17 cellular contexts compared by ENCODE assay signal in the genomic region with DNA sequence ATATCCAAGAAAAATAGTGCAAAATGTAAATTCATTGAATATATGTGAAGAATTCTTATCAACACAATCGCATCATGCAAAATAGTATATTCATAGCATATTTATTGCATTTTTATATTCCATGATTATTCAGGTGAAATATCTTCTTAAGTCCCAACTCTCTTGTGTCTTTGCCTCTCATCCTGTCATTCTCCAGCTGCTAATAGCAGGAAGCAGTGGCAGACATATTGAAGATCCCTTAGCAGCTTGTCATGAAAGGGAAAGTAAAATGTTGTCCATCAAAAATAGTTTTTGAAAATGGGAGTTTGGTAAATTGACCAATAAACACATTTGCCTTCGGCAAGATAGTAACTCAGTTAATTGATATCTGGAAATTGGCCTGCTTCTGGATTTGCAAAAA.
A peak's percentile ranks its signal among the peaks of the same experiment; 100 is the strongest.
DNase-seq lines count a peak whose midpoint lies in the region; ATAC-seq, FAIRE-seq and TF ChIP-seq lines count a peak whose summit lies in the region.
"Had no signal": no experiment of that assay in that cellular context is flagged by ENCODE, and none has a peak within 500 bp of the region (broad histone marks: within the 10 kb centered on the region; RNA-seq: fewer than 3 reads in every experiment).

No MANE protein-coding gene starts in this region.

- no peak overlapping the region for H3K4ac ChIP-seq in mesenchymal stem cell (ENCODE audit: low read depth in 1 of 2, low read length in 2 of 2)

- peaks cover 46% of the 10 kb centered on the region for H3K4me1 ChIP-seq in A549
- peaks cover 44% of the 10 kb centered on the region for H3K4me1 ChIP-seq in SJSA1 (replicated peaks)
- no peaks in the 10 kb centered on the region for H3K4me1 ChIP-seq in mesenchymal stem cell (ENCODE audit: control insufficient read depth, insufficient read depth, low read depth, low read length)
- H3K4me1 ChIP-seq in endodermal cell (ENCODE audit: control insufficient read depth, insufficient read depth, low read length): no peaks in the 10 kb centered on the region

- H3K4me2 ChIP-seq in A549: no peak overlapping the region
- no peak overlapping the region for H3K4me2 ChIP-seq in mesenchymal stem cell (ENCODE audit: low read length, poor library complexity, severe bottlenecking)

- TF ChIP-seq EP300 in A549 (IDR thresholded peaks at IDR 0.05): no peak

- H3K27me3 Mint-ChIP-seq in HFFc6 (ENCODE audit: insufficient read depth) (no peaks in the 10 kb centered on the region), endodermal cell (ENCODE audit: insufficient read depth) (no peaks in the 10 kb centered on the region)
- H3K27me3 Mint-ChIP-seq: B cell had no signal

- H3K18ac ChIP-seq in mesenchymal stem cell (ENCODE audit: low read depth in 1 of 2, low read length in 2 of 2): no peak overlapping the region

- H3K4me3 Mint-ChIP-seq in HFFc6 (no peak overlapping the region), endodermal cell (no peak overlapping the region)
- H3K4me3 Mint-ChIP-seq: B cell, CD14-positive monocyte had no signal

- H2AK5ac ChIP-seq in mesenchymal stem cell (ENCODE audit: low read length, severe bottlenecking): no peak overlapping the region

- H3K4me3 ChIP-seq in A549: no peak overlapping the region
- H3K4me3 ChIP-seq in SJSA1: no peak overlapping the region
- H3K4me3 ChIP-seq in mesenchymal stem cell (ENCODE audit: insufficient read depth in 1 of 2, low read depth in 1 of 2, low read length in 2 of 2): no peak overlapping the region
- H3K4me3 ChIP-seq in endodermal cell (ENCODE audit: low read length): no peak overlapping the region

- H3K23ac ChIP-seq in mesenchymal stem cell (ENCODE audit: low read length in 2 of 2): no peak overlapping the region

- no peak for TF ChIP-seq RAD21 in A549 (conservative IDR thresholded peaks at IDR 0.05 in 1 of 2, IDR thresholded peaks at IDR 0.05 in 1 of 2)

- no peak for TF ChIP-seq POLR2A in A549 (IDR thresholded peaks at IDR 0.05; ENCODE audit: low read length)

- no peak overlapping the region for H2BK12ac ChIP-seq in mesenchymal stem cell (ENCODE audit: low read length in 2 of 2)

- DNase-seq in A549 (ENCODE audit: low read depth in 1 of 2, low spot score in 1 of 2) (no peak), HFFc6 (no peak), SJSA1 (ENCODE audit: low read depth in 1 of 2, low spot score in 2 of 2) (no peak), mesenchymal stem cell (no peak), endodermal cell (no peak), pons (ENCODE audit: low spot score) (no peak)
- DNase-seq: Kasumi-1, NCI-H1092, NCI-H1436, NCI-H187 treated with DMSO at 0.1 percent for 48 hours, NCI-H748 treated with DMSO at 0.1 percent for 48 hours had no signal

- no peak overlapping the region for H4K91ac ChIP-seq in mesenchymal stem cell (ENCODE audit: low read length)

- H3K4me1 Mint-ChIP-seq in HFFc6 (ENCODE audit: low read depth): peaks cover 64% of the 10 kb centered on the region
- H3K4me1 Mint-ChIP-seq in endodermal cell: peaks cover 8% of the 10 kb centered on the region
- H3K4me1 Mint-ChIP-seq: B cell, CD14-positive monocyte had no signal

- TF ChIP-seq CTCF in A549 (IDR thresholded peaks at IDR 0.05): no peak
- TF ChIP-seq CTCF in HFFc6 (IDR thresholded peaks at IDR 0.05): no peak
- no peak for TF ChIP-seq CTCF in endodermal cell (conservative IDR thresholded peaks at IDR 0.05)

- no peaks in the 10 kb centered on the region for H3K79me1 ChIP-seq in mesenchymal stem cell (replicated peaks; ENCODE audit: low read length, poor library complexity, severe bottlenecking)

- H3K14ac ChIP-seq in mesenchymal stem cell (ENCODE audit: low read length in 2 of 2): no peak overlapping the region

- H3K9ac ChIP-seq in mesenchymal stem cell (ENCODE audit: low read length): peak overlapping the region; percentile 65
- no peak overlapping the region for H3K9ac ChIP-seq in endodermal cell (ENCODE audit: extremely low read depth, low read length, poor library complexity, severe bottlenecking)

- no peaks in the 10 kb centered on the region for H3K9me3 ChIP-seq in A549
- no peaks in the 10 kb centered on the region for H3K9me3 ChIP-seq in SJSA1 (replicated peaks)
- no peaks in the 10 kb centered on the region for H3K9me3 ChIP-seq in mesenchymal stem cell (ENCODE audit: control insufficient read depth, low read length)
- no peaks in the 10 kb centered on the region for H3K9me3 ChIP-seq in endodermal cell (ENCODE audit: control insufficient read depth, low read length)

- H3K36me3 Mint-ChIP-seq in HFFc6 (ENCODE audit: low read depth): peaks cover 13% of the 10 kb centered on the region
- H3K36me3 Mint-ChIP-seq in endodermal cell (ENCODE audit: low read depth): no peaks in the 10 kb centered on the region
- H3K36me3 Mint-ChIP-seq: CD14-positive monocyte had no signal

- H3K27me3 ChIP-seq in SJSA1 (replicated peaks) (no peaks in the 10 kb centered on the region), mesenchymal stem cell (ENCODE audit: control insufficient read depth in 1 of 2, insufficient read depth in 1 of 2, low read length in 2 of 2) (no peaks in the 10 kb centered on the region), endodermal cell (ENCODE audit: control insufficient read depth, insufficient read depth, low read length, poor library complexity, severe bottlenecking) (no peaks in the 10 kb centered on the region)

- CTCF ChIA-PET in A549 (lab: Yijun Ruan, JAX): interaction anchor here (0.7 to 1.2 kb wide), 2 partner anchors 47 to 181 kb away, joined by 3 read pairs; no protein-coding TSS in a partner anchor

- H3K27ac ChIP-seq in A549 (peak overlapping the region; percentile 81 to 84; a peak in 5 of 6 replicates), SJSA1 (peak overlapping the region; percentile 67; the same call in 1 of the 2 replicates), mesenchymal stem cell (ENCODE audit: low read length, poor library complexity, severe bottlenecking) (no peak overlapping the region), endodermal cell (ENCODE audit: low read depth, low read length) (no peak overlapping the region)

- POLR2A ChIA-PET in A549 (lab: Yijun Ruan, JAX): no interaction called here

- WGBS in A549 (ENCODE audit: missing lambda C conversion rate): 60% methylated on average over 2 of the region's 2 CpGs
- WGBS in mesenchymal stem cell: 100% methylated on average over 1 of the region's 2 CpGs
- WGBS in endodermal cell (ENCODE audit: insufficient coverage in 1 of 2, insufficient read length in 1 of 2), 2 experiments: 96 to 100% methylated on average over 1 of the region's 2 CpGs

- H2AFZ ChIP-seq in mesenchymal stem cell (ENCODE audit: low read depth, low read length): no peak overlapping the region

- H2BK5ac ChIP-seq in mesenchymal stem cell (ENCODE audit: low read depth, low read length, poor library complexity, severe bottlenecking): no peak overlapping the region

- peak overlapping the region; percentile 86 for H3K27ac Mint-ChIP-seq in HFFc6
- no peak overlapping the region for H3K27ac Mint-ChIP-seq in endodermal cell
- H3K27ac Mint-ChIP-seq: B cell had no signal

- no peak for FAIRE-seq in A549 (lab: Jason Lieb, UNC)
- FAIRE-seq: G401.6, GM19239, H1 had no signal

- ATAC-seq in A549: no peak
- no peak for ATAC-seq in GM18511 (IDR thresholded peaks at IDR 0.05; ENCODE audit: unreplicated experiment)

- H3K9me3 Mint-ChIP-seq in HFFc6 (peaks cover 9% of the 10 kb centered on the region), endodermal cell (peaks cover 6% of the 10 kb centered on the region)

- no peak overlapping the region for H2BK120ac ChIP-seq in mesenchymal stem cell (ENCODE audit: low read depth, low read length)

- H4K8ac ChIP-seq in mesenchymal stem cell (ENCODE audit: low read length): no peak overlapping the region

- no peak overlapping the region for H2BK15ac ChIP-seq in mesenchymal stem cell (ENCODE audit: low read depth, poor library complexity, severe bottlenecking)

- H3K36me3 ChIP-seq in SJSA1: no peaks in the 10 kb centered on the region
- H3K36me3 ChIP-seq in mesenchymal stem cell (ENCODE audit: control insufficient read depth in 1 of 2, insufficient read depth in 2 of 2, low read depth in 1 of 2, low read length in 2 of 2): no peaks in the 10 kb centered on the region
- H3K36me3 ChIP-seq in endodermal cell (ENCODE audit: control insufficient read depth, insufficient read depth, low read length): no peaks in the 10 kb centered on the region

TF ChIP-seq in A549, 52 proteins besides CTCF, POLR2A, EP300 and RAD21:
- no peak for TF ChIP-seq FOXS1 (CRISPR knock-in tag; IDR thresholded peaks at IDR 0.05)
- TF ChIP-seq, protein P1, sequence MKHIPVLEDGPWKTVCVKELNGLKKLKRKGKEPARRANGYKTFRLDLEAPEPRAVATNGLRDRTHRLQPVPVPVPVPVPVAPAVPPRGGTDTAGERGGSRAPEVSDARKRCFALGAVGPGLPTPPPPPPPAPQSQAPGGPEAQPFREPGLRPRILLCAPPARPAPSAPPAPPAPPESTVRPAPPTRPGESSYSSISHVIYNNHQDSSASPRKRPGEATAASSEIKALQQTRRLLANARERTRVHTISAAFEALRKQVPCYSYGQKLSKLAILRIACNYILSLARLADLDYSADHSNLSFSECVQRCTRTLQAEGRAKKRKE (CRISPR knock-in tag; IDR thresholded peaks at IDR 0.05; ENCODE audit: low read depth): no peak
- TF ChIP-seq, protein P2, sequence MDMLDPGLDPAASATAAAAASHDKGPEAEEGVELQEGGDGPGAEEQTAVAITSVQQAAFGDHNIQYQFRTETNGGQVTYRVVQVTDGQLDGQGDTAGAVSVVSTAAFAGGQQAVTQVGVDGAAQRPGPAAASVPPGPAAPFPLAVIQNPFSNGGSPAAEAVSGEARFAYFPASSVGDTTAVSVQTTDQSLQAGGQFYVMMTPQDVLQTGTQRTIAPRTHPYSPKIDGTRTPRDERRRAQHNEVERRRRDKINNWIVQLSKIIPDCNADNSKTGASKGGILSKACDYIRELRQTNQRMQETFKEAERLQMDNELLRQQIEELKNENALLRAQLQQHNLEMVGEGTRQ (IDR thresholded peaks at IDR 0.05): no peak
- no peak for TF ChIP-seq NR3C1 (IDR thresholded peaks at IDR 0.05)
- TF ChIP-seq FOSB (CRISPR knock-in tag; IDR thresholded peaks at IDR 0.05): no peak
- no peak for TF ChIP-seq KDM1A (IDR thresholded peaks at IDR 0.05; ENCODE audit: low read depth)
- no peak for TF ChIP-seq PHF8 (IDR thresholded peaks at IDR 0.05; ENCODE audit: borderline replicate concordance, low read depth)
- TF ChIP-seq TP53 (CRISPR knock-in tag; IDR thresholded peaks at IDR 0.05): no peak
- no peak for TF ChIP-seq SMC3 (IDR thresholded peaks at IDR 0.05)
- TF ChIP-seq HOXA7 (CRISPR knock-in tag; IDR thresholded peaks at IDR 0.05): no peak
- TF ChIP-seq RCOR1 (IDR thresholded peaks at IDR 0.05; ENCODE audit: low read depth, low read length): no peak
- TF ChIP-seq RARB (CRISPR knock-in tag; IDR thresholded peaks at IDR 0.05): no peak
- no peak for TF ChIP-seq HEYL (CRISPR knock-in tag; IDR thresholded peaks at IDR 0.05)
- TF ChIP-seq NFE2L2 (conservative IDR thresholded peaks at IDR 0.05; ENCODE audit: low read length): no peak
- no peak for TF ChIP-seq CHD4 (IDR thresholded peaks at IDR 0.05; ENCODE audit: borderline replicate concordance)
- no peak for TF ChIP-seq SREBF2 (IDR thresholded peaks at IDR 0.05)
- no peak for TF ChIP-seq HOXB5 (CRISPR knock-in tag; IDR thresholded peaks at IDR 0.05)

Comparison
In these comparisons a context has a peak if more than half of its experiments do, and no peak if none do; other contexts are left out.
1. H3K27ac ChIP-seq: peak in A549 (2 of 2) and SJSA1 (single experiment); none in mesenchymal stem cell (single experiment) and endodermal cell (single experiment).